In genomic region chr14:50363734-50364113, GRCh38 we compare ENCODE assay signal across 8 cellular contexts. TPM values are rescaled to one million over a fixed set of nuclear protein-coding genes. Genes with fewer than 3 reads are reported as not detected.
DNase-seq lines count a peak whose midpoint lies in the region; ATAC-seq and TF ChIP-seq lines count a peak whose summit lies in the region.

No MANE protein-coding gene starts in this region.

- H3K27me3 ChIP-seq in upper lobe of right lung: no peaks in the 10 kb centered on the region

- H3K4me3 Mint-ChIP-seq in HFFc6: peak overlapping the region; percentile 4
- H3K4me3 Mint-ChIP-seq in activated naive CD8-positive, alpha-beta T cell: peak overlapping the region; percentile 92
- peak overlapping the region; percentile 89 for H3K4me3 Mint-ChIP-seq in memory B cell
- no peak overlapping the region for H3K4me3 Mint-ChIP-seq in glutamatergic neuron (ENCODE audit: unreplicated experiment)

- H3K27ac Mint-ChIP-seq in HFFc6 (peak overlapping the region; percentile 8; the same call in 1 of the 2 replicates), memory B cell (peak overlapping the region; percentile 90), glutamatergic neuron (ENCODE audit: unreplicated experiment) (no peak overlapping the region)
- peak overlapping the region; percentile 96 for H3K27ac Mint-ChIP-seq in activated naive CD8-positive, alpha-beta T cell

- no peaks in the 10 kb centered on the region for H3K9me3 ChIP-seq in upper lobe of right lung

- peaks cover 19% of the 10 kb centered on the region for H3K4me1 ChIP-seq in upper lobe of right lung

- no peaks in the 10 kb centered on the region for H3K27me3 Mint-ChIP-seq in HFFc6 (ENCODE audit: insufficient read depth)
- H3K27me3 Mint-ChIP-seq in activated naive CD8-positive, alpha-beta T cell: no peaks in the 10 kb centered on the region
- H3K27me3 Mint-ChIP-seq in memory B cell: no peaks in the 10 kb centered on the region
- H3K27me3 Mint-ChIP-seq in glutamatergic neuron (ENCODE audit: unreplicated experiment): peaks cover 4% of the 10 kb centered on the region

- H3K9me3 Mint-ChIP-seq in HFFc6: no peaks in the 10 kb centered on the region
- H3K9me3 Mint-ChIP-seq in activated naive CD8-positive, alpha-beta T cell (ENCODE audit: low read depth): no peaks in the 10 kb centered on the region
- H3K9me3 Mint-ChIP-seq in memory B cell: no peaks in the 10 kb centered on the region
- H3K9me3 Mint-ChIP-seq in glutamatergic neuron (ENCODE audit: unreplicated experiment): peaks cover 9% of the 10 kb centered on the region

- TF ChIP-seq CTCF in HFFc6 (IDR thresholded peaks at IDR 0.05) (no peak), NB4 (IDR thresholded peaks at IDR 0.05; ENCODE audit: low read depth, low read length) (no peak), upper lobe of right lung (IDR thresholded peaks at IDR 0.05) (no peak), glutamatergic neuron (IDR thresholded peaks at IDR 0.05; ENCODE audit: partially characterized antibody, unreplicated experiment) (no peak)

- no peak for DNase-seq in HFFc6
- peak; percentile 80 for DNase-seq in NB4 (ENCODE audit: low read depth)
- DNase-seq in memory B cell (ENCODE audit: low spot score in 2 of 2): peak; percentile 35 to 65
- no peak for DNase-seq in upper lobe of right lung
- DNase-seq in glutamatergic neuron: no peak
- no peak for DNase-seq in cortex of kidney (lab: John Stamatoyannopoulos, UW)

- intact Hi-C loops in upper lobe of right lung (cut with DNase I): no loop called here

- H3K4me1 Mint-ChIP-seq in HFFc6 (ENCODE audit: low read depth) (peaks cover 27% of the 10 kb centered on the region), memory B cell (peaks cover 32% of the 10 kb centered on the region), glutamatergic neuron (ENCODE audit: low read depth, unreplicated experiment) (peaks cover 7% of the 10 kb centered on the region)
- peaks cover 34% of the 10 kb centered on the region for H3K4me1 Mint-ChIP-seq in activated naive CD8-positive, alpha-beta T cell (ENCODE audit: low read depth)

- peak overlapping the region; percentile 70 for H3K27ac ChIP-seq in upper lobe of right lung

- no peak for TF ChIP-seq POLR2A in NB4 (IDR thresholded peaks at IDR 0.05; ENCODE audit: extremely low read depth, insufficient read length)

- H3K4me3 ChIP-seq in NB4 (ENCODE audit: low read depth, low read length) (peak overlapping the region; percentile 48), upper lobe of right lung (peak overlapping the region; percentile 43)

- ATAC-seq in GM18502 (IDR thresholded peaks at IDR 0.05; ENCODE audit: poor library complexity, unreplicated experiment) (peak; percentile 98), memory B cell (ENCODE audit: low read depth) (peak; percentile 97), upper lobe of right lung (peak; percentile 93)

- H3K36me3 ChIP-seq in upper lobe of right lung: peaks cover 5% of the 10 kb centered on the region

- H3K36me3 Mint-ChIP-seq in HFFc6 (ENCODE audit: low read depth): peaks cover 9% of the 10 kb centered on the region
- H3K36me3 Mint-ChIP-seq in activated naive CD8-positive, alpha-beta T cell: peaks cover 4% of the 10 kb centered on the region
- peaks cover 2% of the 10 kb centered on the region for H3K36me3 Mint-ChIP-seq in memory B cell
- H3K36me3 Mint-ChIP-seq in glutamatergic neuron (ENCODE audit: unreplicated experiment): peaks cover 13% of the 10 kb centered on the region

RNA-seq across cellular contexts. Expression of gene CDKL1, which starts 33.0 kb away (rescaled TPM):
- 1 to 10 TPM; 4.4 to 8.0 (median 6.2) TPM for total RNA-seq in HFFc6 (2021; fragmentation: NEBNext Ultra II Directional; extraction: Animal tissue kit (Norgen Biotek cat#: 25700))
- total RNA-seq in upper lobe of right lung (20.7 TPM), glutamatergic neuron (ENCODE audit: unreplicated experiment) (3.4 TPM)

RNA-seq across cellular contexts. Expression of gene DMAC2L, which starts 51.6 kb away (rescaled TPM):
- total RNA-seq in HFFc6 (2021; fragmentation: NEBNext Ultra II Directional; extraction: Animal tissue kit (Norgen Biotek cat#: 25700)): 10 to 100 TPM; 10.6 to 14.5 (median 12.1) TPM
- 16.0 TPM for total RNA-seq in upper lobe of right lung
- 22.7 TPM for total RNA-seq in glutamatergic neuron (ENCODE audit: unreplicated experiment)

RNA-seq across cellular contexts. Expression of gene L2HGDH, which starts 51.7 kb away (rescaled TPM):
- 1 to 10 TPM; 3.1 to 5.2 (median 3.4) TPM for total RNA-seq in HFFc6 (2021; fragmentation: NEBNext Ultra II Directional; extraction: Animal tissue kit (Norgen Biotek cat#: 25700))
- 4.5 TPM for total RNA-seq in upper lobe of right lung
- total RNA-seq in glutamatergic neuron (ENCODE audit: unreplicated experiment): 6.7 TPM

Comparison
In these comparisons a context has a peak if more than half of its experiments do, and no peak if none do; other contexts are left out.
1. DNase-seq: peak in NB4 (single experiment) and memory B cell (2 of 2); none in HFFc6 (single experiment), upper lobe of right lung (single experiment), glutamatergic neuron (single experiment) and cortex of kidney (single experiment).
2. Peak in every context shown above with its lines, with median percentiles within 50 percentile points of each other: ATAC-seq.